ENCODE assay signal across 32 cellular contexts in the genomic region with DNA sequence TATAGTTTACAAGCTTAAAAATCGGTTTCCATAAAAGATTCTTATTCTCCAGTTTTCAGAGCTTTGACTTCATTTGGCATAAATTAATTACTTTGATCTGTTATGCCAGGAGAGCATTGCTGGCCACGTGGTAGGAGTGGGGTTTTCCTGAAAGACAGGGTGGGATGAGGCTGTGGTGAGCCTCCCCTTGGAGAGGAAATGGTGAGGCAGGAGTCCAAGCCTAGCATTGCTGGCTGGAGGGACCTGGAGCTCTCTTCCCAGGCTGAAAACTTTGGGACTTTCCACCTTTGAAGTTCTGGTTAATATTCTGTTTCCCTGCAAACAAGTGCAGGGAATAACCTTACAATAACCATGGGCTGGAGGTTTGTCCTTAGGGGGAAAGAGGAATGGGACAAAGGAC. TPM values are rescaled to one million over a fixed set of nuclear protein-coding genes. Genes with fewer than 3 reads are reported as not detected.
"Had no signal": no experiment of that assay in that cellular context is flagged by ENCODE, and none has a peak within 500 bp of the region (broad histone marks: within the 10 kb centered on the region; RNA-seq: fewer than 3 reads in every experiment).

No MANE protein-coding gene starts in this region.

- FAIRE-seq: frontal cortex, keratinocyte had no signal

- H3K4me1 ChIP-seq: esophagus muscularis mucosa, psoas muscle, sigmoid colon, stomach, thyroid gland, upper lobe of left lung, vagina had no signal

- H3K4me1 Mint-ChIP-seq: mesothelial cell of epicardium, naive B cell, nephron progenitor cell had no signal

- H3K27ac Mint-ChIP-seq: mesothelial cell of epicardium; nephron progenitor cell; stimulated activated effector memory CD8-positive, alpha-beta T cell treated with anti-CD3 and anti-CD28 coated beads, Interleukin-12 subunit alpha, Interleukin-12 subunit beta, amount 100 ng/mL, for 72 hours had no signal

- H3K4me3 Mint-ChIP-seq: mesothelial cell of epicardium; naive B cell; nephron progenitor cell; stimulated activated effector memory CD8-positive, alpha-beta T cell treated with anti-CD3 and anti-CD28 coated beads, Interleukin-12 subunit alpha, Interleukin-12 subunit beta, amount 100 ng/mL, for 72 hours had no signal

- H3K36me3 Mint-ChIP-seq: mesothelial cell of epicardium; stimulated activated effector memory CD8-positive, alpha-beta T cell treated with anti-CD3 and anti-CD28 coated beads, Interleukin-12 subunit alpha, Interleukin-12 subunit beta, amount 100 ng/mL, for 72 hours had no signal

- DNase-seq: caudate nucleus; cerebellar nuclear complex; cortex of kidney; dorsolateral prefrontal cortex; effector CD4-positive, alpha-beta T cell; hypothalamus; mesenchymal stem cell; mucosa of descending colon; naive B cell; nephron progenitor cell; nucleus accumbens; ovary; posterior cingulate gyrus; psoas muscle; right cardiac atrium; sigmoid colon; stimulated activated CD4-positive, alpha-beta T cell treated with anti-CD3 and anti-CD28 coated beads, Interleukin-2, amount 100 ng/mL, for 24 hours; stimulated activated CD4-positive, alpha-beta T cell treated with anti-CD3 and anti-CD28 coated beads, Interleukin-4, amount 100 ng/mL, for 24 hours; stomach; thyroid gland; upper lobe of left lung had no signal

- H3K27ac ChIP-seq: dorsolateral prefrontal cortex, epithelial cell of prostate, esophagus muscularis mucosa, ovary, psoas muscle, sigmoid colon, stomach, thyroid gland, upper lobe of left lung, vagina had no signal

- H3K27me3 ChIP-seq: ovary, sigmoid colon, thyroid gland, upper lobe of left lung, vagina had no signal

- H3K9me3 ChIP-seq: mucosa of descending colon, psoas muscle, sigmoid colon, thyroid gland, vagina had no signal

- H3K4me3 ChIP-seq: dorsolateral prefrontal cortex, esophagus muscularis mucosa, mucosa of descending colon, ovary, psoas muscle, sigmoid colon, stomach, thyroid gland, upper lobe of left lung, vagina had no signal

- ATAC-seq: mucosa of descending colon; psoas muscle; right cardiac atrium; stimulated activated effector memory CD8-positive, alpha-beta T cell treated with anti-CD3 and anti-CD28 coated beads, Interleukin-12 subunit alpha, Interleukin-12 subunit beta, amount 100 ng/mL, for 72 hours had no signal

- H3K36me3 ChIP-seq: esophagus muscularis mucosa, ovary, sigmoid colon, stomach, thyroid gland, upper lobe of left lung, vagina had no signal

RNA-seq across cellular contexts. Expression of a gene that starts 21.1 kb away (rescaled TPM):
- total RNA-seq: fibroblast of lung had no signal
- polyA plus RNA-seq: fibroblast of lung had no signal

RNA-seq across cellular contexts. Expression of a gene that starts 31.5 kb away (rescaled TPM):
- total RNA-seq: fibroblast of lung, fibroblast of villous mesenchyme, lung microvascular endothelial cell, mesothelial cell of epicardium, renal cortical epithelial cell had no signal
- polyA plus RNA-seq: fibroblast of lung had no signal
